ENCODE assay signal across 16 cellular contexts in genomic region chr13:84607614-84608013, GRCh38.
DNase-seq lines count a peak whose midpoint lies in the region; ATAC-seq and TF ChIP-seq lines count a peak whose summit lies in the region.
"Had no signal": no experiment of that assay in that cellular context is flagged by ENCODE, and none has a peak within 500 bp of the region (broad histone marks: within the 10 kb centered on the region; RNA-seq: fewer than 3 reads in every experiment).

No MANE protein-coding gene starts in this region.

- H3K4me1 ChIP-seq in heart left ventricle (peaks cover 0 to 8% (median 0%) of the 10 kb centered on the region in 12 donors), right atrium auricular region (no peaks in the 10 kb centered on the region), aorta (ENCODE audit: control insufficient read depth in 1 of 2, insufficient read depth in 2 of 2, low read length in 2 of 2) (peaks cover 0 to 2% of the 10 kb centered on the region in 2 donors)

- no peak overlapping the region for H3K4me3 ChIP-seq in heart left ventricle
- no peak overlapping the region for H3K4me3 ChIP-seq in right atrium auricular region
- H3K4me3 ChIP-seq in aorta (ENCODE audit: low read length in 2 of 2): no peak overlapping the region
- H3K4me3 ChIP-seq: dorsolateral prefrontal cortex, tibial artery had no signal

- WGBS in heart left ventricle, 4 donors: 2 to 13% (median 8%) methylated on average over 2 of the region's 2 CpGs
- 0 to 3% methylated on average over 2 of the region's 2 CpGs for WGBS in aorta, 2 donors

- no peak for TF ChIP-seq CTCF in heart left ventricle (IDR thresholded peaks at IDR 0.05)
- no peak for TF ChIP-seq CTCF in right atrium auricular region (IDR thresholded peaks at IDR 0.05)

- H3K27ac ChIP-seq in heart left ventricle (no peak overlapping the region), right atrium auricular region (no peak overlapping the region), aorta (ENCODE audit: low read depth in 1 of 2, low read length in 2 of 2) (no peak overlapping the region)
- H3K27ac ChIP-seq: dorsolateral prefrontal cortex, HL-60 had no signal

- no peaks in the 10 kb centered on the region for H3K36me3 ChIP-seq in heart left ventricle
- H3K36me3 ChIP-seq in right atrium auricular region: no peaks in the 10 kb centered on the region
- no peaks in the 10 kb centered on the region for H3K36me3 ChIP-seq in aorta (ENCODE audit: control insufficient read depth in 1 of 2, insufficient read depth in 2 of 2, low read length in 1 of 2)
- H3K36me3 ChIP-seq: tibial artery had no signal

- no peak for TF ChIP-seq POLR2A in heart left ventricle (IDR thresholded peaks at IDR 0.05)

- DNase-seq in heart left ventricle: peak in 3 of 5 donors; percentile 7 to 50 (median 29)
- no peak for DNase-seq in right atrium auricular region (ENCODE audit: low spot score)
- peak; percentile 27 for DNase-seq in amniotic stem cell (lab: John Stamatoyannopoulos, UW)
- DNase-seq in glomerular visceral epithelial cell (ENCODE audit: extremely low spot score): peak; percentile 75
- DNase-seq in aorta: peak; percentile 58 to 77
- no peak for DNase-seq in stimulated activated CD4-positive, alpha-beta T cell treated with anti-CD3 and anti-CD28 coated beads, Interleukin-2, amount 100 ng/mL, for 24 hours
- no peak for DNase-seq in mucosa of gallbladder (ENCODE audit: low spot score)
- DNase-seq in activated T-cell treated with anti-CD3 and anti-CD28 coated beads, Interleukin-2, amount 50 U/mL, for 48 hours: no peak
- DNase-seq: activated CD4-positive, alpha-beta T cell treated with anti-CD3 and anti-CD28 coated beads, Interleukin-2, amount 50 U/mL, for 48 hours; activated naive CD4-positive, alpha-beta T cell; NCI-H1417; NCI-H82 had no signal

- H3K27me3 ChIP-seq in heart left ventricle: no peaks in the 10 kb centered on the region
- H3K27me3 ChIP-seq in right atrium auricular region: no peaks in the 10 kb centered on the region
- H3K27me3 ChIP-seq in aorta (ENCODE audit: control insufficient read depth in 1 of 2, insufficient read depth in 2 of 2, low read length in 1 of 2): no peaks in the 10 kb centered on the region
- H3K27me3 ChIP-seq: dorsolateral prefrontal cortex, tibial artery had no signal

- intact Hi-C loops in heart left ventricle (cut with DNase I): no loop called here
- intact Hi-C loops in aorta (cut with DNase I): no loop called here

- H3K9me3 ChIP-seq in heart left ventricle (no peaks in the 10 kb centered on the region), right atrium auricular region (no peaks in the 10 kb centered on the region), aorta (ENCODE audit: control insufficient read depth, low read length) (no peaks in the 10 kb centered on the region)
- H3K9me3 ChIP-seq: tibial artery had no signal

- peak in 1 of 4 donors; percentile 76 for ATAC-seq in heart left ventricle
- ATAC-seq in aorta (ENCODE audit: low FRiP score): no peak
- ATAC-seq: sciatic nerve had no signal

Comparison
In these comparisons a context has a peak if more than half of its experiments do, and no peak if none do; other contexts are left out.
1. DNase-seq: peak in heart left ventricle (3 of 5), amniotic stem cell (single experiment), glomerular visceral epithelial cell (single experiment) and aorta (2 of 2); none in right atrium auricular region (single experiment), stimulated activated CD4-positive, alpha-beta T cell treated with anti-CD3 and anti-CD28 coated beads, Interleukin-2, amount 100 ng/mL, for 24 hours (0 of 2), mucosa of gallbladder (single experiment) and activated T-cell treated with anti-CD3 and anti-CD28 coated beads, Interleukin-2, amount 50 U/mL, for 48 hours (0 of 2).